Comparison of ENCODE assay signal across 1 cellular context in genomic region chr2:63340443-63340842, GRCh38.
TF ChIP-seq lines count a peak whose summit lies in the region.

No MANE protein-coding gene starts in this region.

TF ChIP-seq in WTC11, 78 proteins besides CTCF, POLR2A, EP300 and RAD21 (continued from another document):
- TF ChIP-seq, protein P1, sequence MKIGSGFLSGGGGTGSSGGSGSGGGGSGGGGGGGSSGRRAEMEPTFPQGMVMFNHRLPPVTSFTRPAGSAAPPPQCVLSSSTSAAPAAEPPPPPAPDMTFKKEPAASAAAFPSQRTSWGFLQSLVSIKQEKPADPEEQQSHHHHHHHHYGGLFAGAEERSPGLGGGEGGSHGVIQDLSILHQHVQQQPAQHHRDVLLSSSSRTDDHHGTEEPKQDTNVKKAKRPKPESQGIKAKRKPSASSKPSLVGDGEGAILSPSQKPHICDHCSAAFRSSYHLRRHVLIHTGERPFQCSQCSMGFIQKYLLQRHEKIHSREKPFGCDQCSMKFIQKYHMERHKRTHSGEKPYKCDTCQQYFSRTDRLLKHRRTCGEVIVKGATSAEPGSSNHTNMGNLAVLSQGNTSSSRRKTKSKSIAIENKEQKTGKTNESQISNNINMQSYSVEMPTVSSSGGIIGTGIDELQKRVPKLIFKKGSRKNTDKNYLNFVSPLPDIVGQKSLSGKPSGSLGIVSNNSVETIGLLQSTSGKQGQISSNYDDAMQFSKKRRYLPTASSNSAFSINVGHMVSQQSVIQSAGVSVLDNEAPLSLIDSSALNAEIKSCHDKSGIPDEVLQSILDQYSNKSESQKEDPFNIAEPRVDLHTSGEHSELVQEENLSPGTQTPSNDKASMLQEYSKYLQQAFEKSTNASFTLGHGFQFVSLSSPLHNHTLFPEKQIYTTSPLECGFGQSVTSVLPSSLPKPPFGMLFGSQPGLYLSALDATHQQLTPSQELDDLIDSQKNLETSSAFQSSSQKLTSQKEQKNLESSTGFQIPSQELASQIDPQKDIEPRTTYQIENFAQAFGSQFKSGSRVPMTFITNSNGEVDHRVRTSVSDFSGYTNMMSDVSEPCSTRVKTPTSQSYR (CRISPR knock-in tag; IDR thresholded peaks at IDR 0.05): no peak
- no peak for TF ChIP-seq CBFB (CRISPR knock-in tag; IDR thresholded peaks at IDR 0.05; ENCODE audit: low read depth)
- TF ChIP-seq FOXJ3 (CRISPR knock-in tag; IDR thresholded peaks at IDR 0.05; ENCODE audit: borderline replicate concordance): no peak
- TF ChIP-seq NR1H2 (CRISPR knock-in tag; IDR thresholded peaks at IDR 0.05): no peak
- TF ChIP-seq, protein P2, sequence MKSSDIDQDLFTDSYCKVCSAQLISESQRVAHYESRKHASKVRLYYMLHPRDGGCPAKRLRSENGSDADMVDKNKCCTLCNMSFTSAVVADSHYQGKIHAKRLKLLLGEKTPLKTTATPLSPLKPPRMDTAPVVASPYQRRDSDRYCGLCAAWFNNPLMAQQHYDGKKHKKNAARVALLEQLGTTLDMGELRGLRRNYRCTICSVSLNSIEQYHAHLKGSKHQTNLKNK (CRISPR knock-in tag; IDR thresholded peaks at IDR 0.05): no peak
- no peak for TF ChIP-seq EMX1 (CRISPR knock-in tag; IDR thresholded peaks at IDR 0.05)
- TF ChIP-seq NFE2L1 (CRISPR knock-in tag; IDR thresholded peaks at IDR 0.05): no peak
- TF ChIP-seq, protein P3, sequence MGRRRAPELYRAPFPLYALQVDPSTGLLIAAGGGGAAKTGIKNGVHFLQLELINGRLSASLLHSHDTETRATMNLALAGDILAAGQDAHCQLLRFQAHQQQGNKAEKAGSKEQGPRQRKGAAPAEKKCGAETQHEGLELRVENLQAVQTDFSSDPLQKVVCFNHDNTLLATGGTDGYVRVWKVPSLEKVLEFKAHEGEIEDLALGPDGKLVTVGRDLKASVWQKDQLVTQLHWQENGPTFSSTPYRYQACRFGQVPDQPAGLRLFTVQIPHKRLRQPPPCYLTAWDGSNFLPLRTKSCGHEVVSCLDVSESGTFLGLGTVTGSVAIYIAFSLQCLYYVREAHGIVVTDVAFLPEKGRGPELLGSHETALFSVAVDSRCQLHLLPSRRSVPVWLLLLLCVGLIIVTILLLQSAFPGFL (CRISPR knock-in tag; IDR thresholded peaks at IDR 0.05; ENCODE audit: borderline replicate concordance): no peak
- TF ChIP-seq SP1 (CRISPR knock-in tag; conservative IDR thresholded peaks at IDR 0.05): no peak
